27 cellular contexts compared by ENCODE assay signal in genomic region chr12:49972122-49972521, GRCh38. TPM values are rescaled to one million over a fixed set of nuclear protein-coding genes. Genes with fewer than 3 reads are reported as not detected.
"Had no signal": no experiment of that assay in that cellular context is flagged by ENCODE, and none has a peak within 500 bp of the region (broad histone marks: within the 10 kb centered on the region; RNA-seq: fewer than 3 reads in every experiment).

No MANE protein-coding gene starts in this region.

- H3K36me3 ChIP-seq: ascending aorta had no signal

- H3K4me1 Mint-ChIP-seq: activated T-helper 17 cell treated with anti-CD3 and anti-CD28 coated beads, Interleukin-2, amount 50 U/mL, for 72 hours had no signal

- H3K27ac ChIP-seq: ascending aorta, body of pancreas, SK-N-MC had no signal

- H3K27ac Mint-ChIP-seq: activated CD4-positive, alpha-beta T cell treated with anti-CD3 and anti-CD28 coated beads, Interleukin-2, amount 10 ng/mL, durations not matched to agents 24 days and 14 days; activated naive CD8-positive, alpha-beta T cell treated with anti-CD3 and anti-CD28 coated beads, Interleukin-2, amount 50 U/mL, for 24 hours; activated T-helper 17 cell treated with anti-CD3 and anti-CD28 coated beads, Interleukin-2, amount 50 U/mL, for 72 hours; T-helper 1 cell treated with Interleukin-12 subunit alpha and Interleukin-12 subunit beta and Interleukin-4 antibody, amounts not matched to agents 30 μg/mL and 1 μg/mL, for 36 hours; WTC11 had no signal

- H3K36me3 Mint-ChIP-seq: WTC11 had no signal

- H3K27me3 Mint-ChIP-seq: central memory CD8-positive, alpha-beta T cell had no signal

- ATAC-seq: activated naive CD8-positive, alpha-beta T cell treated with anti-CD3 and anti-CD28 coated beads, Interleukin-2, amount 50 U/mL, for 24 hours; activated T-cell treated with anti-CD3 and anti-CD28 coated beads, Interleukin-2, amount 50 U/mL, for 4 hours; activated T-helper 17 cell treated with anti-CD3 and anti-CD28 coated beads, Interleukin-2, amount 50 U/mL, for 72 hours; body of pancreas; Panc1; Right ventricle myocardium inferior; WTC11 had no signal

- DNase-seq: activated CD4-positive, alpha-beta T cell treated with anti-CD3 and anti-CD28 coated beads, Interleukin-2, amount 10 ng/mL, durations not matched to agents 24 days and 14 days; activated CD4-positive, alpha-beta T cell treated with anti-CD3 and anti-CD28 coated beads, Interleukin-2, amount 50 U/mL, for 48 hours; activated CD8-positive, alpha-beta memory T cell treated with anti-CD3 and anti-CD28 coated beads for 24 hours; activated naive CD4-positive, alpha-beta T cell treated with anti-CD3 and anti-CD28 coated beads, Interleukin-2, amount 50 U/mL, for 16 hours; activated naive CD8-positive, alpha-beta T cell treated with anti-CD3 and anti-CD28 coated beads, Interleukin-2, amount 50 U/mL, for 24 hours; activated T-cell treated with anti-CD3 and anti-CD28 coated beads, Interleukin-2, amount 50 U/mL, for 4 hours; amniotic stem cell; body of pancreas; Karpas-422; MM.1S; NCI-H1105; NCI-H1436; NCI-H1694 treated with DMSO at 0.1 percent for 48 hours; NCI-H2029 treated with DMSO at 0.1 percent for 48 hours; NCI-H510A treated with DMSO at 0.1 percent for 48 hours; NCI-H69; NK-92 treated with Interleukin-12 subunit alpha and Interleukin-12 subunit beta, amount 100 ng/mL, for 24 hours; OCI-M1; RPMI8226 had no signal

- H3K27me3 ChIP-seq: ascending aorta, body of pancreas had no signal

- H3K9me3 ChIP-seq: ascending aorta, body of pancreas had no signal

- H3K9me3 Mint-ChIP-seq: activated CD4-positive, alpha-beta T cell treated with anti-CD3 and anti-CD28 coated beads, Interleukin-2, amount 10 ng/mL, durations not matched to agents 24 days and 14 days; activated naive CD8-positive, alpha-beta T cell treated with anti-CD3 and anti-CD28 coated beads, Interleukin-2, amount 50 U/mL, for 24 hours; activated T-cell treated with anti-CD3 and anti-CD28 coated beads, Interleukin-2, amount 50 U/mL, for 4 hours; activated T-helper 17 cell treated with anti-CD3 and anti-CD28 coated beads, Interleukin-2, amount 50 U/mL, for 72 hours; central memory CD8-positive, alpha-beta T cell; T-helper 1 cell treated with Interleukin-12 subunit alpha and Interleukin-12 subunit beta and Interleukin-4 antibody, amounts not matched to agents 30 μg/mL and 1 μg/mL, for 36 hours; WTC11 had no signal

- H3K4me3 Mint-ChIP-seq: activated CD4-positive, alpha-beta T cell treated with anti-CD3 and anti-CD28 coated beads, Interleukin-2, amount 10 ng/mL, durations not matched to agents 24 days and 14 days; activated naive CD8-positive, alpha-beta T cell treated with anti-CD3 and anti-CD28 coated beads, Interleukin-2, amount 50 U/mL, for 24 hours; activated T-cell treated with anti-CD3 and anti-CD28 coated beads, Interleukin-2, amount 50 U/mL, for 4 hours; activated T-helper 17 cell treated with anti-CD3 and anti-CD28 coated beads, Interleukin-2, amount 50 U/mL, for 72 hours; central memory CD8-positive, alpha-beta T cell; T-helper 1 cell treated with Interleukin-12 subunit alpha and Interleukin-12 subunit beta and Interleukin-4 antibody, amounts not matched to agents 30 μg/mL and 1 μg/mL, for 36 hours; WTC11 had no signal

- H3K4me3 ChIP-seq: ascending aorta, body of pancreas, SK-N-MC had no signal

RNA-seq across cellular contexts. Expression of gene AQP6, which starts 0.6 kb away (rescaled TPM):
- total RNA-seq: activated CD4-positive, alpha-beta T cell treated with anti-CD3 and anti-CD28 coated beads, Interleukin-2, amount 10 ng/mL, durations not matched to agents 24 days and 14 days; activated T-cell treated with anti-CD3 and anti-CD28 coated beads, Interleukin-2, amount 50 U/mL, for 4 hours; activated T-helper 17 cell treated with anti-CD3 and anti-CD28 coated beads, Interleukin-2, amount 50 U/mL, for 72 hours; ascending aorta; body of pancreas; Right ventricle myocardium inferior had no signal

RNA-seq across cellular contexts. Expression of gene AQP5, which starts 10.4 kb away (rescaled TPM):
- total RNA-seq: activated CD4-positive, alpha-beta T cell treated with anti-CD3 and anti-CD28 coated beads, Interleukin-2, amount 10 ng/mL, durations not matched to agents 24 days and 14 days; activated T-cell treated with anti-CD3 and anti-CD28 coated beads, Interleukin-2, amount 50 U/mL, for 4 hours; activated T-helper 17 cell treated with anti-CD3 and anti-CD28 coated beads, Interleukin-2, amount 50 U/mL, for 72 hours; ascending aorta had no signal

RNA-seq across cellular contexts. Expression of gene AQP2, which starts 21.6 kb away (rescaled TPM):
- total RNA-seq: activated CD4-positive, alpha-beta T cell treated with anti-CD3 and anti-CD28 coated beads, Interleukin-2, amount 10 ng/mL, durations not matched to agents 24 days and 14 days; activated T-cell treated with anti-CD3 and anti-CD28 coated beads, Interleukin-2, amount 50 U/mL, for 4 hours; activated T-helper 17 cell treated with anti-CD3 and anti-CD28 coated beads, Interleukin-2, amount 50 U/mL, for 72 hours; ascending aorta; body of pancreas; Right ventricle myocardium inferior; WTC11 had no signal
